ENCODE assay signal across 21 cellular contexts in genomic region chr6:12450446-12450845, GRCh38.
"Had no signal": no experiment of that assay in that cellular context is flagged by ENCODE, and none has a peak within 500 bp of the region (broad histone marks: within the 10 kb centered on the region; RNA-seq: fewer than 3 reads in every experiment).

No MANE protein-coding gene starts in this region.

- H3K4me1 ChIP-seq: esophagus squamous epithelium, foreskin keratinocyte, heart left ventricle, testis, tibial nerve had no signal

- H3K4me1 Mint-ChIP-seq: naive thymus-derived CD8-positive, alpha-beta T cell; stimulated activated naive CD8-positive, alpha-beta T cell treated with anti-CD3 and anti-CD28 coated beads, Interleukin-15, amount 100 ng/mL, for 72 hours had no signal

- H3K27me3 ChIP-seq: esophagus squamous epithelium, foreskin keratinocyte, testis, tibial nerve had no signal

- H3K36me3 ChIP-seq: esophagus squamous epithelium, heart left ventricle, neutrophil, tibial nerve had no signal

- H3K9me3 ChIP-seq: neutrophil, testis had no signal

- H3K27ac ChIP-seq: esophagus squamous epithelium, foreskin keratinocyte, heart left ventricle, neutrophil, skin epidermis, testis, tibial nerve had no signal

- ATAC-seq: effector memory CD8-positive, alpha-beta T cell; foreskin keratinocyte; heart left ventricle; left lobe of liver; mucosa of descending colon; naive thymus-derived CD8-positive, alpha-beta T cell; sciatic nerve; stimulated activated naive B cell treated with anti-CD40 and anti-IgM and Interleukin-4, amounts not matched to agents 10 μg/mL and 1 μg/mL and 100 μg/mL, for 72 hours; stimulated activated naive CD8-positive, alpha-beta T cell treated with anti-CD3 and anti-CD28 coated beads, Interleukin-15, amount 100 ng/mL, for 72 hours had no signal

- H3K4me3 ChIP-seq: esophagus squamous epithelium, heart left ventricle, mucosa of descending colon, skin epidermis, testis, tibial nerve had no signal

- DNase-seq: cerebellar nuclear complex; effector memory CD8-positive, alpha-beta T cell; esophagus squamous epithelium; foreskin keratinocyte; heart left ventricle; hippocampal formation; mammary epithelial cell; mucosa of descending colon; naive thymus-derived CD8-positive, alpha-beta T cell; stimulated activated CD4-positive, alpha-beta T cell treated with anti-CD3 and anti-CD28 coated beads, Interleukin-2, amount 100 ng/mL, for 24 hours; stimulated activated CD4-positive, alpha-beta T cell treated with anti-CD3 and anti-CD28 coated beads, Interleukin-4, amount 100 ng/mL, for 4 hours; stimulated activated naive B cell treated with anti-CD40 and anti-IgM and Interleukin-4, amounts not matched to agents 10 μg/mL and 1 μg/mL and 100 μg/mL, for 72 hours; stimulated activated naive CD8-positive, alpha-beta T cell treated with anti-CD3 and anti-CD28 coated beads, Interleukin-15, amount 100 ng/mL, for 72 hours; testis had no signal

- H3K27ac Mint-ChIP-seq: dendritic cell treated with granulocyte-macrophage colony-stimulating factor and Interleukin-4, amounts not matched to agents 40 ng/mL and 50 ng/mL, for 4 days; effector memory CD8-positive, alpha-beta T cell; naive thymus-derived CD8-positive, alpha-beta T cell; stimulated activated naive B cell treated with anti-CD40 and anti-IgM and Interleukin-4, amounts not matched to agents 10 μg/mL and 1 μg/mL and 100 μg/mL, for 72 hours; stimulated activated naive CD8-positive, alpha-beta T cell treated with anti-CD3 and anti-CD28 coated beads, Interleukin-15, amount 100 ng/mL, for 72 hours had no signal

- H3K4me3 Mint-ChIP-seq: dendritic cell treated with granulocyte-macrophage colony-stimulating factor and Interleukin-4, amounts not matched to agents 40 ng/mL and 50 ng/mL, for 4 days; effector memory CD8-positive, alpha-beta T cell; naive thymus-derived CD8-positive, alpha-beta T cell; stimulated activated naive B cell treated with anti-CD40 and anti-IgM and Interleukin-4, amounts not matched to agents 10 μg/mL and 1 μg/mL and 100 μg/mL, for 72 hours; stimulated activated naive CD8-positive, alpha-beta T cell treated with anti-CD3 and anti-CD28 coated beads, Interleukin-15, amount 100 ng/mL, for 72 hours had no signal

- FAIRE-seq: colon had no signal
